11 cellular contexts compared by ENCODE assay signal in genomic region chr2:162063899-162064298, GRCh38. TPM values are rescaled to one million over a fixed set of nuclear protein-coding genes. Genes with fewer than 3 reads are reported as not detected.
DNase-seq lines count a peak whose midpoint lies in the region; ATAC-seq and TF ChIP-seq lines count a peak whose summit lies in the region.
"Had no signal": no experiment of that assay in that cellular context is flagged by ENCODE, and none has a peak within 500 bp of the region (broad histone marks: within the 10 kb centered on the region; RNA-seq: fewer than 3 reads in every experiment).

No MANE protein-coding gene starts in this region.

- H3K36me3 ChIP-seq in duodenal mucosa (ENCODE audit: control insufficient read depth in 1 of 2, insufficient read depth in 2 of 2, low read length in 2 of 2) (no peaks in the 10 kb centered on the region), tibial nerve (no peaks in the 10 kb centered on the region)
- H3K36me3 ChIP-seq: thyroid gland had no signal

- TF ChIP-seq POLR2A in GM18505 (IDR thresholded peaks at IDR 0.05; ENCODE audit: borderline replicate concordance, extremely low read depth, insufficient read depth, insufficient read length) (no peak), tibial nerve (IDR thresholded peaks at IDR 0.05) (no peak)

- no peak for TF ChIP-seq CTCF in tibial nerve (IDR thresholded peaks at IDR 0.05)

- DNase-seq in H4 (ENCODE audit: low spot score) = no peak
- DNase-seq in HK-2 (ENCODE audit: unreplicated experiment) = no peak
- no peak for DNase-seq in tibial nerve (ENCODE audit: low spot score in 2 of 2)
- no peak for DNase-seq in HEK293T (ENCODE audit: extremely low spot score)
- DNase-seq: midbrain, NCI-H2171 had no signal

- POLR2A ChIA-PET in HEK293T (lab: Yijun Ruan, JAX) = no interaction called here

- H3K9ac ChIP-seq in duodenal mucosa (ENCODE audit: low read depth in 1 of 2, low read length in 2 of 2) = no peak overlapping the region

- CTCF ChIA-PET in HEK293T (lab: Yijun Ruan, JAX) = no interaction called here

- no peak for TF ChIP-seq EP300 in tibial nerve (IDR thresholded peaks at IDR 0.05)

- H3K4me1 ChIP-seq in duodenal mucosa (ENCODE audit: control insufficient read depth in 1 of 2, insufficient read depth in 2 of 2, low read length in 2 of 2) (peaks cover 45 to 67% of the 10 kb centered on the region in 2 donors), tibial nerve (peaks cover 0 to 3% (median 0%) of the 10 kb centered on the region in 4 donors)
- H3K4me1 ChIP-seq: thyroid gland had no signal

- H3K4me3 ChIP-seq in duodenal mucosa (ENCODE audit: low read depth in 1 of 2, low read length in 2 of 2) = peak overlapping the region; percentile 28 to 51
- H3K4me3 ChIP-seq in tibial nerve = no peak overlapping the region
- H3K4me3 ChIP-seq: thyroid gland had no signal

- 92 to 94% methylated on average over 3 of the region's 3 CpGs for WGBS in tibial nerve, 2 donors

- H3K9me3 ChIP-seq in duodenal mucosa (ENCODE audit: control insufficient read depth in 1 of 2, low read length in 2 of 2) (no peaks in the 10 kb centered on the region), tibial nerve (no peaks in the 10 kb centered on the region)
- H3K9me3 ChIP-seq: thyroid gland had no signal

- ATAC-seq in GM18505 (IDR thresholded peaks at IDR 0.05; ENCODE audit: unreplicated experiment) = peak; percentile 66
- ATAC-seq in GM19452 (IDR thresholded peaks at IDR 0.05; ENCODE audit: unreplicated experiment) = peak; percentile 42
- peak; percentile 47 for ATAC-seq in HG03139 (IDR thresholded peaks at IDR 0.05; ENCODE audit: unreplicated experiment)

- H3K27me3 ChIP-seq in duodenal mucosa (ENCODE audit: control insufficient read depth in 1 of 2, insufficient read depth in 2 of 2, low read length in 2 of 2) (no peaks in the 10 kb centered on the region), tibial nerve (no peaks in the 10 kb centered on the region)
- H3K27me3 ChIP-seq: thyroid gland had no signal

- no peak overlapping the region for H3K27ac ChIP-seq in duodenal mucosa (ENCODE audit: low read depth, low read length)
- no peak overlapping the region for H3K27ac ChIP-seq in tibial nerve
- H3K27ac ChIP-seq: thyroid gland had no signal

TF ChIP-seq in HEK293T, 16 proteins besides CTCF, POLR2A, EP300 and RAD21:
- TF ChIP-seq SP1 (IDR thresholded peaks at IDR 0.05) (no peak), SUZ12 (IDR thresholded peaks at IDR 0.05) (no peak), L3MBTL2 (conservative IDR thresholded peaks at IDR 0.05) (no peak), HDGF (IDR thresholded peaks at IDR 0.05; ENCODE audit: borderline replicate concordance) (no peak), NFRKB (IDR thresholded peaks at IDR 0.05) (no peak), FOXK2 (IDR thresholded peaks at IDR 0.05) (no peak), TARDBP (IDR thresholded peaks at IDR 0.05) (no peak), LEF1 (IDR thresholded peaks at IDR 0.05; ENCODE audit: borderline replicate concordance) (no peak), FOXA1 (IDR thresholded peaks at IDR 0.05) (no peak), ARNT (IDR thresholded peaks at IDR 0.05) (no peak), ZNF384 (IDR thresholded peaks at IDR 0.05) (no peak), BHLHE40 (IDR thresholded peaks at IDR 0.05; ENCODE audit: borderline replicate concordance) (no peak)

RNA-seq across cellular contexts. Expression of gene DPP4, which starts 10.1 kb away (rescaled TPM):
- not detected in 2 replicates for total RNA-seq in H4 (2014; rRNA removed; shearing (Covaris generic))
- total RNA-seq in tibial nerve = 10 to 100 TPM in 3 of 4 donors, 1 to 10 TPM in 1; 5.2 to 22.8 (median 17.3) TPM

Comparison
In these comparisons a context has a peak if more than half of its experiments do, and no peak if none do; other contexts are left out.
1. H3K4me3 ChIP-seq: peak in duodenal mucosa (2 of 2); none in tibial nerve (0 of 4).
2. Peak in every context shown above with its lines, with median percentiles within 50 percentile points of each other: ATAC-seq.